1 cellular context compared by ENCODE assay signal in genomic region chr11:102451693-102452460, GRCh38.
TF ChIP-seq lines count a peak whose summit lies in the region.

No MANE protein-coding gene starts in this region.

TF ChIP-seq in K562, 482 proteins besides CTCF, POLR2A, EP300 and RAD21 (continued from another document and continues in another):
- 0 out of 2 replicates have a peak, but pooled peaks have one; percentile 4 for TF ChIP-seq MTA2 (IDR thresholded peaks at IDR 0.05; ENCODE audit: low read depth)
- TF ChIP-seq ESRRA (IDR thresholded peaks at IDR 0.05; ENCODE audit: borderline replicate concordance, low read depth) = no peak
- no peak for TF ChIP-seq SMARCA5 (IDR thresholded peaks at IDR 0.05)
- TF ChIP-seq CHD4 (IDR thresholded peaks at IDR 0.05; ENCODE audit: insufficient read depth, insufficient replicate concordance, low read depth, low read length, poor library complexity, severe bottlenecking) = peak; percentile 48
- no peak for TF ChIP-seq ZNF253 (CRISPR knock-in tag; conservative IDR thresholded peaks at IDR 0.05)
- TF ChIP-seq GATA2 (CRISPR knock-in tag; IDR thresholded peaks at IDR 0.05) = no peak
- no peak for TF ChIP-seq SP2 (IDR thresholded peaks at IDR 0.05; ENCODE audit: extremely low read depth, low read depth, low read length, poor library complexity, severe bottlenecking)
- peak; percentile 0 to 37; a peak in 1 of 4 replicates for TF ChIP-seq UBTF (IDR thresholded peaks at IDR 0.05; ENCODE audit: borderline replicate concordance in 1 of 2, low read depth in 2 of 2, low read length in 2 of 2)
- TF ChIP-seq FOXK2 (conservative IDR thresholded peaks at IDR 0.05 in 1 of 2, IDR thresholded peaks at IDR 0.05 in 1 of 2; ENCODE audit: low read depth in 2 of 2) = peak; percentile 72 to 79; a peak in 3 of 4 replicates
- no peak for TF ChIP-seq ZNF277 (CRISPR knock-in tag; IDR thresholded peaks at IDR 0.05; ENCODE audit: borderline replicate concordance)
- TF ChIP-seq, protein P1, sequence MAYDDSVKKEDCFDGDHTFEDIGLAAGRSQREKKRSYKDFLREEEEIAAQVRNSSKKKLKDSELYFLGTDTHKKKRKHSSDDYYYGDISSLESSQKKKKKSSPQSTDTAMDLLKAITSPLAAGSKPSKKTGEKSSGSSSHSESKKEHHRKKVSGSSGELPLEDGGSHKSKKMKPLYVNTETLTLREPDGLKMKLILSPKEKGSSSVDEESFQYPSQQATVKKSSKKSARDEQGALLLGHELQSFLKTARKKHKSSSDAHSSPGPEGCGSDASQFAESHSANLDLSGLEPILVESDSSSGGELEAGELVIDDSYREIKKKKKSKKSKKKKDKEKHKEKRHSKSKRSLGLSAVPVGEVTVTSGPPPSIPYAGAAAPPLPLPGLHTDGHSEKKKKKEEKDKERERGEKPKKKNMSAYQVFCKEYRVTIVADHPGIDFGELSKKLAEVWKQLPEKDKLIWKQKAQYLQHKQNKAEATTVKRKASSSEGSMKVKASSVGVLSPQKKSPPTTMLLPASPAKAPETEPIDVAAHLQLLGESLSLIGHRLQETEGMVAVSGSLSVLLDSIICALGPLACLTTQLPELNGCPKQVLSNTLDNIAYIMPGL (CRISPR knock-in tag; IDR thresholded peaks at IDR 0.05) = 0 out of 2 replicates have a peak, but pooled peaks have one; percentile 69
- TF ChIP-seq, protein P2, sequence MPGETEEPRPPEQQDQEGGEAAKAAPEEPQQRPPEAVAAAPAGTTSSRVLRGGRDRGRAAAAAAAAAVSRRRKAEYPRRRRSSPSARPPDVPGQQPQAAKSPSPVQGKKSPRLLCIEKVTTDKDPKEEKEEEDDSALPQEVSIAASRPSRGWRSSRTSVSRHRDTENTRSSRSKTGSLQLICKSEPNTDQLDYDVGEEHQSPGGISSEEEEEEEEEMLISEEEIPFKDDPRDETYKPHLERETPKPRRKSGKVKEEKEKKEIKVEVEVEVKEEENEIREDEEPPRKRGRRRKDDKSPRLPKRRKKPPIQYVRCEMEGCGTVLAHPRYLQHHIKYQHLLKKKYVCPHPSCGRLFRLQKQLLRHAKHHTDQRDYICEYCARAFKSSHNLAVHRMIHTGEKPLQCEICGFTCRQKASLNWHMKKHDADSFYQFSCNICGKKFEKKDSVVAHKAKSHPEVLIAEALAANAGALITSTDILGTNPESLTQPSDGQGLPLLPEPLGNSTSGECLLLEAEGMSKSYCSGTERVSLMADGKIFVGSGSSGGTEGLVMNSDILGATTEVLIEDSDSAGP (CRISPR knock-in tag; IDR thresholded peaks at IDR 0.05) = no peak
- TF ChIP-seq EGR1 (conservative IDR thresholded peaks at IDR 0.05) = peak; percentile 29; the same call in 1 of the 2 replicates
- peak; percentile 58; the same call in 1 of the 2 replicates for TF ChIP-seq ELF1 (tag; IDR thresholded peaks at IDR 0.05)
- no peak for TF ChIP-seq RBM34 (IDR thresholded peaks at IDR 0.05; ENCODE audit: borderline replicate concordance, insufficient read depth, low read length)
- TF ChIP-seq ZNF780A (CRISPR knock-in tag; IDR thresholded peaks at IDR 0.05) = no peak
- TF ChIP-seq SLC30A9 (CRISPR knock-in tag; IDR thresholded peaks at IDR 0.05) = no peak
- TF ChIP-seq MTA3 (IDR thresholded peaks at IDR 0.05; ENCODE audit: borderline replicate concordance) = 0 out of 2 replicates have a peak, but pooled peaks have one; percentile 25
- TF ChIP-seq TEAD4 (IDR thresholded peaks at IDR 0.05; ENCODE audit: low read length) = peak; percentile 34; the same call in 1 of the 2 replicates
- no peak for TF ChIP-seq TEAD4 (CRISPR knock-in tag; IDR thresholded peaks at IDR 0.05; ENCODE audit: borderline replicate concordance)
- TF ChIP-seq ZBTB11 (CRISPR knock-in tag; IDR thresholded peaks at IDR 0.05) = 0 out of 6 replicates have a peak, but pooled peaks of 1 of the 3 experiments have one; percentile 19
- TF ChIP-seq CREM (IDR thresholded peaks at IDR 0.05; ENCODE audit: low read depth) = peak; percentile 60
- no peak for TF ChIP-seq ATF3 (IDR thresholded peaks at IDR 0.05)
- 0 out of 2 replicates have a peak, but pooled peaks have one; percentile 44 for TF ChIP-seq ATF3 (CRISPR knock-in tag; conservative IDR thresholded peaks at IDR 0.05)
- peak in 2 of 3 experiments; percentile 73 to 80 for TF ChIP-seq YY1 (IDR thresholded peaks at IDR 0.05; ENCODE audit: borderline replicate concordance in 1 of 3, control insufficient read depth in 1 of 3, extremely low read depth in 1 of 3, insufficient read depth in 3 of 3, insufficient read length in 1 of 3, insufficient replicate concordance in 2 of 3, low read depth in 1 of 3, low read length in 2 of 3)
- TF ChIP-seq PRPF4 (IDR thresholded peaks at IDR 0.05; ENCODE audit: insufficient read depth, low read depth, low read length, poor library complexity, severe bottlenecking) = peak; percentile 57
- no peak for TF ChIP-seq PCBP2 (IDR thresholded peaks at IDR 0.05; ENCODE audit: low read depth, low read length, poor library complexity, severe bottlenecking)
- TF ChIP-seq SAP30 (IDR thresholded peaks at IDR 0.05; ENCODE audit: borderline replicate concordance, insufficient read depth, low read depth, low read length, poor library complexity, severe bottlenecking) = peak; percentile 18
- peak; percentile 85; the same call in 1 of the 2 replicates for TF ChIP-seq FOXK1 (CRISPR knock-in tag; IDR thresholded peaks at IDR 0.05; ENCODE audit: borderline replicate concordance)
- TF ChIP-seq BRD4 (IDR thresholded peaks at IDR 0.05) = 0 out of 2 replicates have a peak, but pooled peaks have one; percentile 41
- TF ChIP-seq, protein P3, sequence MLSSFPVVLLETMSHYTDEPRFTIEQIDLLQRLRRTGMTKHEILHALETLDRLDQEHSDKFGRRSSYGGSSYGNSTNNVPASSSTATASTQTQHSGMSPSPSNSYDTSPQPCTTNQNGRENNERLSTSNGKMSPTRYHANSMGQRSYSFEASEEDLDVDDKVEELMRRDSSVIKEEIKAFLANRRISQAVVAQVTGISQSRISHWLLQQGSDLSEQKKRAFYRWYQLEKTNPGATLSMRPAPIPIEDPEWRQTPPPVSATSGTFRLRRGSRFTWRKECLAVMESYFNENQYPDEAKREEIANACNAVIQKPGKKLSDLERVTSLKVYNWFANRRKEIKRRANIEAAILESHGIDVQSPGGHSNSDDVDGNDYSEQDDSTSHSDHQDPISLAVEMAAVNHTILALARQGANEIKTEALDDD (IDR thresholded peaks at IDR 0.05) = peak; percentile 81; the same call in 1 of the 2 replicates
- no peak for TF ChIP-seq TOE1 (IDR thresholded peaks at IDR 0.05; ENCODE audit: borderline replicate concordance)
- TF ChIP-seq TOE1 (CRISPR knock-in tag; IDR thresholded peaks at IDR 0.05; ENCODE audit: borderline replicate concordance, low read depth) = no peak
- no peak for TF ChIP-seq ZC3H8 (IDR thresholded peaks at IDR 0.05)
- no peak for TF ChIP-seq ZNF717 (CRISPR knock-in tag; IDR thresholded peaks at IDR 0.05)
- TF ChIP-seq EP400 (IDR thresholded peaks at IDR 0.05) = 0 out of 2 replicates have a peak, but pooled peaks have one; percentile 17
- no peak for TF ChIP-seq FOXP1 (CRISPR knock-in tag; IDR thresholded peaks at IDR 0.05)
- peak; percentile 55 for TF ChIP-seq RBM22 (IDR thresholded peaks at IDR 0.05; ENCODE audit: low read depth, low read length, poor library complexity, severe bottlenecking)
- no peak for TF ChIP-seq MECOM (CRISPR knock-in tag; IDR thresholded peaks at IDR 0.05)
- TF ChIP-seq BHLHE40 (IDR thresholded peaks at IDR 0.05; ENCODE audit: low read length) = peak; percentile 78
- peak; percentile 61 for TF ChIP-seq MYC (IDR thresholded peaks at IDR 0.05; ENCODE audit: low read depth, low read length)
- TF ChIP-seq MYC (CRISPR knock-in tag; IDR thresholded peaks at IDR 0.05; ENCODE audit: borderline replicate concordance, low read depth) = no peak
- TF ChIP-seq RNF2 (IDR thresholded peaks at IDR 0.05) = peak; percentile 33; the same call in 1 of the 2 replicates
- TF ChIP-seq, protein P4, sequence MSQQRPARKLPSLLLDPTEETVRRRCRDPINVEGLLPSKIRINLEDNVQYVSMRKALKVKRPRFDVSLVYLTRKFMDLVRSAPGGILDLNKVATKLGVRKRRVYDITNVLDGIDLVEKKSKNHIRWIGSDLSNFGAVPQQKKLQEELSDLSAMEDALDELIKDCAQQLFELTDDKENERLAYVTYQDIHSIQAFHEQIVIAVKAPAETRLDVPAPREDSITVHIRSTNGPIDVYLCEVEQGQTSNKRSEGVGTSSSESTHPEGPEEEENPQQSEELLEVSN (IDR thresholded peaks at IDR 0.05; ENCODE audit: borderline replicate concordance in 1 of 2, extremely low read depth in 1 of 2, insufficient read depth in 1 of 2, insufficient read length in 1 of 2, low read depth in 1 of 2, low read length in 1 of 2, poor library complexity in 1 of 2, severe bottlenecking in 1 of 2) = peak; percentile 66 to 86
- peak; percentile 60 for TF ChIP-seq CCNT2 (IDR thresholded peaks at IDR 0.05; ENCODE audit: borderline replicate concordance, extremely low read depth, insufficient read length, low read depth, low read length)
- TF ChIP-seq BRD9 (IDR thresholded peaks at IDR 0.05; ENCODE audit: low read depth, partially characterized antibody) = peak; percentile 36
- no peak for TF ChIP-seq PBX2 (CRISPR knock-in tag; IDR thresholded peaks at IDR 0.05; ENCODE audit: low read depth)
- no peak for TF ChIP-seq PBX2 (tag; conservative IDR thresholded peaks at IDR 0.05; ENCODE audit: low read depth)
- TF ChIP-seq BCOR (IDR thresholded peaks at IDR 0.05) = 0 out of 2 replicates have a peak, but pooled peaks have one; percentile 14
- TF ChIP-seq CHD2 (IDR thresholded peaks at IDR 0.05; ENCODE audit: low read depth, low read length) = peak; percentile 52; the same call in 1 of the 2 replicates
